ENCODE assay signal across 31 cellular contexts in the genomic region with DNA sequence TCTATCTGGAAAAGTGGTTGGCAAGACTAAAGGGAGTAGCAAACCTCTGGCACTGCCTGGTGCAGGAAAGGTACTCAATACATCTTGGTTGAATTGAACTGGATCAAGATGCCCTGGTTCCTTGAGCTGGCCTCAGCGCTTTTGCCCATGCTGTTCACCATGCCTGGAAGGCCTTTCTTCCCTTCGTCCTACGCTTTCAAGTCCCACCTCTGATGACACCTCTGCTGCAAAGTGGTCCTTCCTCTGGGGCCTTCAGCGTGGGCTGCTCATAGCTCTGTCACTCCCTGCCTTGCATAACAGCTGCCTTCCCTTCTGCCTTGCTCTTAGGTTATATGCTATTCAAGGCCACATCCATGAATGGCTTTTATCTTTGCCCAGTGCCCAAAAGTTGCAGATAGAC. TPM values are rescaled to one million over a fixed set of nuclear protein-coding genes. Genes with fewer than 3 reads are reported as not detected.
DNase-seq lines count a peak whose midpoint lies in the region; ATAC-seq, FAIRE-seq and TF ChIP-seq lines count a peak whose summit lies in the region.
"Had no signal": no experiment of that assay in that cellular context is flagged by ENCODE, and none has a peak within 500 bp of the region (broad histone marks: within the 10 kb centered on the region; RNA-seq: fewer than 3 reads in every experiment).

No MANE protein-coding gene starts in this region.

- peak; percentile 5 for DNase-seq in activated CD4-positive, CD25-positive, alpha-beta regulatory T cell treated with anti-CD3 and anti-CD28 coated beads, Interleukin-2, amount 50 U/mL, for 72 hours
- peak; percentile 40 for DNase-seq in RWPE2 (ENCODE audit: low spot score)
- peak; percentile 7 for DNase-seq in kidney
- peak; percentile 14 for DNase-seq in stomach
- DNase-seq in trophoblast cell, result no peak
- DNase-seq in activated T-helper 1 cell treated with anti-CD3 and anti-CD28 coated beads, Interleukin-12 subunit alpha, Interleukin-12 subunit beta, Interleukin-2, Interleukin-4 antibody, amounts not matched to agents 30 ng/mL and 10 ng/mL and 1 ng/mL, durations not matched to agents 14 hours and 24 hours and 36 hours (ENCODE audit: low spot score), result no peak
- DNase-seq in DMS153 (lab: John Stamatoyannopoulos, UW), result no peak
- DNase-seq: activated CD4-positive, alpha-beta T cell treated with anti-CD3 and anti-CD28 coated beads for 48 hours; amygdala; C1 segment of cervical spinal cord; DMS79; NCI-H1048; NCI-H1694 treated with DMSO at 0.1 percent for 48 hours; NCI-H446; NCI-H774; nephron progenitor cell; SIG-M5; stimulated activated CD4-positive, alpha-beta T cell treated with anti-CD3 and anti-CD28 coated beads, Interleukin-1b, Interleukin-23, amount 100 ng/mL, for 48 hours; T1000; thyroid gland had no signal

- H2BK5ac ChIP-seq in trophoblast cell (ENCODE audit: low read depth, low read length, poor library complexity), result no peak overlapping the region

- no peak overlapping the region for H3K4me3 Mint-ChIP-seq in activated T-helper 1 cell treated with anti-CD3 and anti-CD28 coated beads, Interleukin-12 subunit alpha, Interleukin-12 subunit beta, Interleukin-2, Interleukin-4 antibody, amounts not matched to agents 30 ng/mL and 10 ng/mL and 1 ng/mL, durations not matched to agents 14 hours and 24 hours and 36 hours
- H3K4me3 Mint-ChIP-seq: activated naive CD4-positive, alpha-beta T cell treated with anti-CD3 and anti-CD28 coated beads, Interleukin-2, amount 50 U/mL, for 24 hours; nephron progenitor cell; stimulated activated naive CD8-positive, alpha-beta T cell treated with anti-CD3 and anti-CD28 coated beads, Interleukin-15, Interleukin-2, amounts not matched to agents 100 ng/mL and 50 ng/mL, for 24 hours had no signal

- H2AK5ac ChIP-seq in trophoblast cell (ENCODE audit: low read length), result no peak overlapping the region

- no peak overlapping the region for H4K8ac ChIP-seq in trophoblast cell (ENCODE audit: low read depth, low read length)

- H2AFZ ChIP-seq in trophoblast cell (ENCODE audit: insufficient read depth, low read length, poor library complexity), result no peak overlapping the region

- 89 to 94% (median 91%) methylated on average over 4 of the region's 4 CpGs for WGBS in stomach, 5 donors
- no CpG with 5 or more reads among the region's 4 CpGs for WGBS in trophoblast cell (ENCODE audit: extremely low coverage, insufficient coverage, insufficient read length)

- H3K4me1 ChIP-seq in RWPE2 (ENCODE audit: insufficient read depth, poor library complexity, severe bottlenecking), result no peaks in the 10 kb centered on the region
- peaks cover 0 to 4% of the 10 kb centered on the region in 2 donors for H3K4me1 ChIP-seq in kidney (ENCODE audit: control insufficient read depth in 1 of 2, insufficient read depth in 1 of 2, low read depth in 1 of 2, low read length in 2 of 2)
- no peaks in the 10 kb centered on the region for H3K4me1 ChIP-seq in stomach
- H3K4me1 ChIP-seq in trophoblast cell (ENCODE audit: control insufficient read depth in 1 of 2, insufficient read depth in 2 of 2, low read length in 2 of 2), result no peaks in the 10 kb centered on the region
- H3K4me1 ChIP-seq: thyroid gland had no signal

- H3K27me3 Mint-ChIP-seq in activated T-helper 1 cell treated with anti-CD3 and anti-CD28 coated beads, Interleukin-12 subunit alpha, Interleukin-12 subunit beta, Interleukin-2, Interleukin-4 antibody, amounts not matched to agents 30 ng/mL and 10 ng/mL and 1 ng/mL, durations not matched to agents 14 hours and 24 hours and 36 hours (ENCODE audit: insufficient read depth), result peaks cover 5% of the 10 kb centered on the region
- H3K27me3 Mint-ChIP-seq: activated naive CD4-positive, alpha-beta T cell treated with anti-CD3 and anti-CD28 coated beads, Interleukin-2, amount 50 U/mL, for 24 hours had no signal

- H3K36me3 ChIP-seq in RWPE2 (ENCODE audit: low read depth), result no peaks in the 10 kb centered on the region
- no peaks in the 10 kb centered on the region for H3K36me3 ChIP-seq in kidney (ENCODE audit: control insufficient read depth in 1 of 2, insufficient read depth in 2 of 2, low read length in 2 of 2)
- no peaks in the 10 kb centered on the region for H3K36me3 ChIP-seq in stomach
- no peaks in the 10 kb centered on the region for H3K36me3 ChIP-seq in trophoblast cell (ENCODE audit: control insufficient read depth in 1 of 2, insufficient read depth in 2 of 2, low read length in 2 of 2)
- H3K36me3 ChIP-seq: gastroesophageal sphincter, ovary, thyroid gland had no signal

- no peaks in the 10 kb centered on the region for H3K9me3 Mint-ChIP-seq in activated T-helper 1 cell treated with anti-CD3 and anti-CD28 coated beads, Interleukin-12 subunit alpha, Interleukin-12 subunit beta, Interleukin-2, Interleukin-4 antibody, amounts not matched to agents 30 ng/mL and 10 ng/mL and 1 ng/mL, durations not matched to agents 14 hours and 24 hours and 36 hours
- H3K9me3 Mint-ChIP-seq: activated naive CD4-positive, alpha-beta T cell treated with anti-CD3 and anti-CD28 coated beads, Interleukin-2, amount 50 U/mL, for 24 hours; nephron progenitor cell; stimulated activated naive CD8-positive, alpha-beta T cell treated with anti-CD3 and anti-CD28 coated beads, Interleukin-15, Interleukin-2, amounts not matched to agents 100 ng/mL and 50 ng/mL, for 24 hours had no signal

- H3K23ac ChIP-seq in trophoblast cell (ENCODE audit: low read length), result no peak overlapping the region

- H3K9ac ChIP-seq in kidney (ENCODE audit: low read length in 2 of 2) (no peak overlapping the region), trophoblast cell (ENCODE audit: low read length) (no peak overlapping the region)

- no peak for TF ChIP-seq POLR2A in stomach (IDR thresholded peaks at IDR 0.05)

- no peaks in the 10 kb centered on the region for H3K9me3 ChIP-seq in RWPE2 (ENCODE audit: severe bottlenecking)
- H3K9me3 ChIP-seq in kidney (ENCODE audit: control insufficient read depth in 1 of 2, low read length in 2 of 2), result no peaks in the 10 kb centered on the region
- no peaks in the 10 kb centered on the region for H3K9me3 ChIP-seq in stomach
- peaks cover 5% of the 10 kb centered on the region for H3K9me3 ChIP-seq in trophoblast cell (ENCODE audit: insufficient read depth, low read depth, low read length)
- H3K9me3 ChIP-seq: gastroesophageal sphincter, ovary, thyroid gland had no signal

- H3K27ac ChIP-seq in RWPE2 (ENCODE audit: poor library complexity, severe bottlenecking), result no peak overlapping the region
- H3K27ac ChIP-seq in kidney (ENCODE audit: low read depth in 2 of 2, low read length in 2 of 2), result no peak overlapping the region
- no peak overlapping the region for H3K27ac ChIP-seq in stomach
- no peak overlapping the region for H3K27ac ChIP-seq in trophoblast cell (ENCODE audit: low read depth, low read length)
- H3K27ac ChIP-seq: 22Rv1, ovary, thyroid gland, VCaP had no signal

- no peaks in the 10 kb centered on the region for H3K79me1 ChIP-seq in trophoblast cell (ENCODE audit: low read length)

- no peak overlapping the region for H3K27ac Mint-ChIP-seq in activated T-helper 1 cell treated with anti-CD3 and anti-CD28 coated beads, Interleukin-12 subunit alpha, Interleukin-12 subunit beta, Interleukin-2, Interleukin-4 antibody, amounts not matched to agents 30 ng/mL and 10 ng/mL and 1 ng/mL, durations not matched to agents 14 hours and 24 hours and 36 hours
- H3K27ac Mint-ChIP-seq: activated naive CD4-positive, alpha-beta T cell treated with anti-CD3 and anti-CD28 coated beads, Interleukin-2, amount 50 U/mL, for 24 hours; nephron progenitor cell; stimulated activated naive CD8-positive, alpha-beta T cell treated with anti-CD3 and anti-CD28 coated beads, Interleukin-15, Interleukin-2, amounts not matched to agents 100 ng/mL and 50 ng/mL, for 24 hours had no signal

- no peak overlapping the region for H3K4ac ChIP-seq in trophoblast cell (ENCODE audit: low read depth, low read length)

- H3K14ac ChIP-seq in trophoblast cell (ENCODE audit: low read length), result no peak overlapping the region

- H3K18ac ChIP-seq in trophoblast cell (ENCODE audit: low read length), result no peak overlapping the region

- no peaks in the 10 kb centered on the region for H3K4me1 Mint-ChIP-seq in activated T-helper 1 cell treated with anti-CD3 and anti-CD28 coated beads, Interleukin-12 subunit alpha, Interleukin-12 subunit beta, Interleukin-2, Interleukin-4 antibody, amounts not matched to agents 30 ng/mL and 10 ng/mL and 1 ng/mL, durations not matched to agents 14 hours and 24 hours and 36 hours (ENCODE audit: low read depth)
- H3K4me1 Mint-ChIP-seq: activated naive CD4-positive, alpha-beta T cell treated with anti-CD3 and anti-CD28 coated beads, Interleukin-2, amount 50 U/mL, for 24 hours had no signal

- no peak overlapping the region for H4K91ac ChIP-seq in trophoblast cell (ENCODE audit: low read depth, low read length)

- H3K79me2 ChIP-seq in trophoblast cell (ENCODE audit: control insufficient read depth, insufficient read depth, low read length, poor library complexity), result no peaks in the 10 kb centered on the region

- H3K27me3 ChIP-seq in RWPE2 (ENCODE audit: insufficient read depth, poor library complexity, severe bottlenecking), result no peaks in the 10 kb centered on the region
- H3K27me3 ChIP-seq in stomach, result peaks cover 0 to 6% (median 0%) of the 10 kb centered on the region in 3 donors
- H3K27me3 ChIP-seq in trophoblast cell (ENCODE audit: insufficient read depth, low read length), result no peaks in the 10 kb centered on the region
- H3K27me3 ChIP-seq: ovary, thyroid gland had no signal

- no peak overlapping the region for H3K4me3 ChIP-seq in RWPE2 (ENCODE audit: severe bottlenecking)
- no peak overlapping the region for H3K4me3 ChIP-seq in kidney (ENCODE audit: low read length in 2 of 2)
- H3K4me3 ChIP-seq in stomach, result no peak overlapping the region
- no peak overlapping the region for H3K4me3 ChIP-seq in trophoblast cell (ENCODE audit: low read depth, low read length)
- H3K4me3 ChIP-seq: gastroesophageal sphincter, ovary, smooth muscle cell, thyroid gland had no signal

- H4K12ac ChIP-seq in trophoblast cell (ENCODE audit: low read depth, low read length), result no peak overlapping the region

- H2BK120ac ChIP-seq in trophoblast cell (ENCODE audit: insufficient read depth, low read length, poor library complexity), result no peak overlapping the region

- no peak overlapping the region for H2BK12ac ChIP-seq in trophoblast cell (ENCODE audit: low read length)

- TF ChIP-seq EP300 in stomach (IDR thresholded peaks at IDR 0.05), result no peak

- intact Hi-C loops in kidney (cut with DNase I) (no loop called here), stomach (cut with DNase I; ENCODE audit: low total_unique reads) (no loop called here)
- intact Hi-C loops in activated T-helper 1 cell treated with anti-CD3 and anti-CD28 coated beads, Interleukin-12 subunit alpha, Interleukin-12 subunit beta, Interleukin-2, Interleukin-4 antibody, amounts not matched to agents 30 ng/mL and 10 ng/mL and 1 ng/mL, durations not matched to agents 14 hours and 24 hours and 36 hours (cut with micrococcal nuclease), result no loop called here

- H3K36me3 Mint-ChIP-seq in activated T-helper 1 cell treated with anti-CD3 and anti-CD28 coated beads, Interleukin-12 subunit alpha, Interleukin-12 subunit beta, Interleukin-2, Interleukin-4 antibody, amounts not matched to agents 30 ng/mL and 10 ng/mL and 1 ng/mL, durations not matched to agents 14 hours and 24 hours and 36 hours (ENCODE audit: low read depth), result no peaks in the 10 kb centered on the region
- H3K36me3 Mint-ChIP-seq: activated naive CD4-positive, alpha-beta T cell treated with anti-CD3 and anti-CD28 coated beads, Interleukin-2, amount 50 U/mL, for 24 hours had no signal

- FAIRE-seq in kidney (lab: Jason Lieb, UNC), result no peak
- FAIRE-seq: G401.6, RCC 7860 had no signal

- TF ChIP-seq CTCF in RWPE2 (IDR thresholded peaks at IDR 0.05; ENCODE audit: poor library complexity, severe bottlenecking), result no peak
- TF ChIP-seq CTCF in kidney (IDR thresholded peaks at IDR 0.05; ENCODE audit: borderline replicate concordance, extremely low read depth, insufficient read depth), result no peak
- TF ChIP-seq CTCF in stomach (IDR thresholded peaks at IDR 0.05), result no peak

- no peak for ATAC-seq in activated CD4-positive, CD25-positive, alpha-beta regulatory T cell treated with anti-CD3 and anti-CD28 coated beads, Interleukin-2, amount 50 U/mL, for 24 hours
- no peak for ATAC-seq in RWPE2 (ENCODE audit: low read depth)
- ATAC-seq: gastroesophageal sphincter had no signal

- no peak overlapping the region for H3K4me2 ChIP-seq in trophoblast cell (ENCODE audit: low read length)
- H3K4me2 ChIP-seq: smooth muscle cell had no signal

RNA-seq across cellular contexts. Expression of gene ITGA11, which starts 23.0 kb away (rescaled TPM):
- total RNA-seq in kidney, result 11.1 TPM
- polyA plus RNA-seq in kidney (ENCODE audit: insufficient read depth, low read depth, low replicate concordance), result 3.4 TPM
- total RNA-seq in stomach, result 10 to 100 TPM in 1 of 5 donors, 1 to 10 TPM in 3, under 1 TPM in 1; 0.58 to 12.1 (median 4.3) TPM
- polyA plus RNA-seq in stomach, result under 1 TPM; 0.08 to 1.00 (median 0.92) TPM
- 3.8 and 4.9 TPM in 2 replicates for polyA plus RNA-seq in trophoblast cell (2013)
- total RNA-seq in activated T-helper 1 cell treated with anti-CD3 and anti-CD28 coated beads, Interleukin-12 subunit alpha, Interleukin-12 subunit beta, Interleukin-2, Interleukin-4 antibody, amounts not matched to agents 30 ng/mL and 10 ng/mL and 1 ng/mL, durations not matched to agents 14 hours and 24 hours and 36 hours, result 0.23 and 0.27 TPM in 2 replicates
- total RNA-seq: HT-29 had no signal

Comparison
In these comparisons a context has a peak if more than half of its experiments do, and no peak if none do; other contexts are left out.
1. DNase-seq: peak in activated CD4-positive, CD25-positive, alpha-beta regulatory T cell treated with anti-CD3 and anti-CD28 coated beads, Interleukin-2, amount 50 U/mL, for 72 hours (single experiment), RWPE2 (single experiment), kidney (single experiment) and stomach (single experiment); none in trophoblast cell (0 of 2), activated T-helper 1 cell treated with anti-CD3 and anti-CD28 coated beads, Interleukin-12 subunit alpha, Interleukin-12 subunit beta, Interleukin-2, Interleukin-4 antibody, amounts not matched to agents 30 ng/mL and 10 ng/mL and 1 ng/mL, durations not matched to agents 14 hours and 24 hours and 36 hours (single experiment) and DMS153 (single experiment).